8 cellular contexts compared by ENCODE assay signal in the genomic region with DNA sequence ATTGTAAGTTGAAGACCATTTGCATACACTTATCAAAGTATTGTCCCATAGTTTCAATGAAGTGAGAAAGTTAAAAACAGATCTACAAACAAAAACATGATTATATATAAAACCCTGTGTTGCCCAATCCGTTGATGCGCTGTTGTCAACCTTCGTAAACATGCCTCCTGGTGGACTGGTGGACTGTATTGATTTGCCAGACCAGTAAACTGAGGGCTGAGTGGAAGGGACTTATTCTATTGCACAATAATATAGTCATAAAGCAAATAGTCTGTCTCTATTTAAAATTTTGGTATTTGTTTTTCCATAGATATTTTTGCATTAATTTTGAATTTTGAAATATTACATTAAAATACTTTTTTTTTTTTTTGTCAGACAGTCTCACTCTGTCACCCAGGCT.
"Had no signal": no experiment of that assay in that cellular context is flagged by ENCODE, and none has a peak within 500 bp of the region (broad histone marks: within the 10 kb centered on the region; RNA-seq: fewer than 3 reads in every experiment).

No MANE protein-coding gene starts in this region.

- FAIRE-seq: HTR-8/SVneo had no signal

- H3K9ac ChIP-seq: KMS-11 had no signal

- H3K4me2 ChIP-seq: GM23338, KMS-11 had no signal

- H3K4me3 ChIP-seq: GM23338, HAP-1 had no signal

- DNase-seq: H7, HFFc6, KBM-7 had no signal

- ATAC-seq: GM23338, HCT116 had no signal

- H3K4me1 ChIP-seq: HAP-1 had no signal

- H3K9me3 ChIP-seq: HAP-1 had no signal

- H3K36me3 ChIP-seq: HAP-1 had no signal

- H2AFZ ChIP-seq: GM23338 had no signal

- H3K27ac ChIP-seq: KMS-11 had no signal
